ENCODE assay signal across 10 cellular contexts in the genomic region with DNA sequence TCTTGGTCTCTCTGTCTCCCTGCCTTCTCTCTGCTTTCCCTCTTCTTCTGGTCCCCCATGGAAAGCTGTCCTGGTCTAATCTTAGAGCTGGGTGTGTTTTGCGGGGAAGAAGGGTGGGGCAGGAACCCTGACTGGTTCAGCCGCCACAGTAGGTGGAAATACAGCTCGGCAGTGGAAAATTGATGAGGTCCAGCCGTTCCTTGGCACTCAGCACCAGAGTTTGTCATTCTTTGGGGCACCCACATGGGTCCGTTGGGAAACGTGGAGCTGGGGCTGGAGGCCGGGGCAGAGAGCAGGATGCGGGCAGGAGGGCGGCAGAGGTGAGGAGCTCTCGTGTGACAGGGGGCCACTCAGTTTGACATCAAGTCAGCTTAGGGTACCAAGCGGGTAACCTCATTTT.
DNase-seq lines count a peak whose midpoint lies in the region; ATAC-seq, FAIRE-seq and TF ChIP-seq lines count a peak whose summit lies in the region.
"Had no signal": no experiment of that assay in that cellular context is flagged by ENCODE, and none has a peak within 500 bp of the region (broad histone marks: within the 10 kb centered on the region; RNA-seq: fewer than 3 reads in every experiment).

No MANE protein-coding gene starts in this region.

- DNase-seq in CD4-positive, alpha-beta T cell = no peak
- DNase-seq in HFFc6 = peak; percentile 17
- DNase-seq in bronchial epithelial cell (ENCODE audit: low read depth) = no peak
- no peak for DNase-seq in HuH-7 (ENCODE audit: low spot score)
- no peak for DNase-seq in sigmoid colon
- DNase-seq: cerebellar nuclear complex, NCI-H2107, SIG-M5 had no signal

- peak overlapping the region; percentile 62 for H3K9ac ChIP-seq in mucosa of stomach (ENCODE audit: low read length)

- POLR2A ChIA-PET in CD4-positive, alpha-beta T cell (lab: Charles Lee) = interaction anchor here (0.7 to 4.9 kb wide), 3 partner anchors 14 to 64 kb away, joined by 3 to 28 read pairs (median 18); no protein-coding TSS in a partner anchor

- WGBS in sigmoid colon, 2 donors = 22 to 25% methylated on average over 11 of the region's 11 CpGs

- no peaks in the 10 kb centered on the region for H3K27me3 Mint-ChIP-seq in CD4-positive, alpha-beta T cell
- peaks cover 2% of the 10 kb centered on the region; the same call in 1 of the 2 replicates for H3K27me3 Mint-ChIP-seq in HFFc6 (ENCODE audit: insufficient read depth)

- no peaks in the 10 kb centered on the region for H3K9me3 ChIP-seq in CD4-positive, alpha-beta T cell (ENCODE audit: control insufficient read depth, low read length)
- H3K9me3 ChIP-seq in mucosa of stomach (ENCODE audit: control insufficient read depth, low read length) = no peaks in the 10 kb centered on the region
- H3K9me3 ChIP-seq in sigmoid colon = no peaks in the 10 kb centered on the region

- CTCF ChIA-PET in CD4-positive, alpha-beta T cell (lab: Charles Lee) = no interaction called here

- H3K4me3 ChIP-seq in bronchial epithelial cell (ENCODE audit: low read depth, low read length) (peak overlapping the region; percentile 53), mucosa of stomach (ENCODE audit: low read length) (peak overlapping the region; percentile 41), sigmoid colon (peak overlapping the region in 2 of 4 donors; percentile 57 to 63)

- no peaks in the 10 kb centered on the region for H3K27me3 ChIP-seq in CD4-positive, alpha-beta T cell (ENCODE audit: control insufficient read depth, insufficient read depth, low read length)
- H3K27me3 ChIP-seq in bronchial epithelial cell (ENCODE audit: control insufficient read depth, insufficient read depth, low read length) (no peaks in the 10 kb centered on the region), mucosa of stomach (ENCODE audit: control insufficient read depth, insufficient read depth, low read length) (no peaks in the 10 kb centered on the region), sigmoid colon (no peaks in the 10 kb centered on the region)

- no peak for TF ChIP-seq CTCF in CD4-positive, alpha-beta T cell (IDR thresholded peaks at IDR 0.05)
- TF ChIP-seq CTCF in HFFc6 (IDR thresholded peaks at IDR 0.05) = no peak
- TF ChIP-seq CTCF in bronchial epithelial cell (IDR thresholded peaks at IDR 0.05; ENCODE audit: insufficient read depth, low read length, severe bottlenecking) = no peak
- no peak for TF ChIP-seq CTCF in sigmoid colon (IDR thresholded peaks at IDR 0.05)

- no peak for FAIRE-seq in bronchial epithelial cell (lab: Jason Lieb, UNC)

- H3K27ac ChIP-seq in CD4-positive, alpha-beta T cell (ENCODE audit: low read depth, low read length) = peak overlapping the region; percentile 21
- H3K27ac ChIP-seq in sigmoid colon = peak overlapping the region in 1 of 4 donors; percentile 27

- intact Hi-C loops in CD4-positive, alpha-beta T cell (cut with DNase I, micrococcal nuclease) = loop anchor here in 1 of 2 experiments (10.0 kb wide), 1 partner anchor 49 kb away; no protein-coding TSS in a partner anchor
- intact Hi-C loops in sigmoid colon (cut with DNase I) = no loop called here

- no peak for ATAC-seq in CD4-positive, alpha-beta T cell (ENCODE audit: poor library complexity)
- ATAC-seq in GM19351 (IDR thresholded peaks at IDR 0.05; ENCODE audit: unreplicated experiment) = no peak

- H3K4me1 ChIP-seq in mucosa of stomach (ENCODE audit: control insufficient read depth, insufficient read depth, low read length) = peaks cover 5% of the 10 kb centered on the region
- H3K4me1 ChIP-seq in sigmoid colon = peaks cover 0 to 4% (median 0%) of the 10 kb centered on the region in 4 donors

- peak overlapping the region; percentile 98 for H3K4me3 Mint-ChIP-seq in CD4-positive, alpha-beta T cell
- H3K4me3 Mint-ChIP-seq in HFFc6 = peak overlapping the region; percentile 99

- H3K4me1 Mint-ChIP-seq in CD4-positive, alpha-beta T cell (ENCODE audit: low read depth) = peaks cover 53% of the 10 kb centered on the region
- peaks cover 27% of the 10 kb centered on the region for H3K4me1 Mint-ChIP-seq in HFFc6 (ENCODE audit: low read depth)

- TF ChIP-seq POLR2A in sigmoid colon (IDR thresholded peaks at IDR 0.05) = no peak

- H3K36me3 Mint-ChIP-seq in CD4-positive, alpha-beta T cell (ENCODE audit: low read depth) = peaks cover 34% of the 10 kb centered on the region
- H3K36me3 Mint-ChIP-seq in HFFc6 (ENCODE audit: low read depth) = peaks cover 4% of the 10 kb centered on the region; the same call in 1 of the 2 replicates

- H3K27ac Mint-ChIP-seq in CD4-positive, alpha-beta T cell = peak overlapping the region; percentile 97
- peak overlapping the region; percentile 88 for H3K27ac Mint-ChIP-seq in HFFc6

- H3K36me3 ChIP-seq in bronchial epithelial cell (ENCODE audit: control insufficient read depth, insufficient read depth, low read length) (no peaks in the 10 kb centered on the region), mucosa of stomach (ENCODE audit: control insufficient read depth, insufficient read depth, low read length) (no peaks in the 10 kb centered on the region), sigmoid colon (no peaks in the 10 kb centered on the region)

- no peaks in the 10 kb centered on the region for H3K9me3 Mint-ChIP-seq in CD4-positive, alpha-beta T cell
- H3K9me3 Mint-ChIP-seq in HFFc6 = no peaks in the 10 kb centered on the region

- TF ChIP-seq EP300 in sigmoid colon (IDR thresholded peaks at IDR 0.05) = no peak
